11 cellular contexts compared by ENCODE assay signal in the genomic region with DNA sequence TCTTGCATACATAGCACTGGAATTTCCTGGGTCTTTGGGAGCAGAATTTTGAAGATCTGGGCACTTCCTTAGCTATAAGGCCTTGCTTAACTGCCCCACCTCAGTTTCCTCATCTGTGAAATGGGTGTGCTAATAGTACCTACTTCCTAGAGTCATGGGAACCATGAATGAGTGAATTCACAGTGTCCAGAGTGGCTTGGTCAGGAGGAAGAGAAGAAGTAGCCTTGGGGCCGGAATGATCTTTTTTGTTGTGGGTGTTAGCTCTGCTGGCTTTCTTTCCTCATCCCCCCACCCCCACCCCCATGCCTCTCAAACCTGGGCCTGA. TPM values are rescaled to one million over a fixed set of nuclear protein-coding genes. Genes with fewer than 3 reads are reported as not detected.
DNase-seq lines count a peak whose midpoint lies in the region; ATAC-seq, FAIRE-seq and TF ChIP-seq lines count a peak whose summit lies in the region.
"Had no signal": no experiment of that assay in that cellular context is flagged by ENCODE, and none has a peak within 500 bp of the region (broad histone marks: within the 10 kb centered on the region; RNA-seq: fewer than 3 reads in every experiment).

No MANE protein-coding gene starts in this region.

- WGBS in heart left ventricle, 4 donors: 50 to 72% (median 55%) methylated on average over 1 of the region's 1 CpG
- 63% methylated on average over 1 of the region's 1 CpG for WGBS in right cardiac atrium
- 50 to 71% methylated on average over 1 of the region's 1 CpG for WGBS in tibial nerve, 2 donors

- H3K9me3 ChIP-seq in heart left ventricle (no peaks in the 10 kb centered on the region), right cardiac atrium (ENCODE audit: control insufficient read depth, low read length) (no peaks in the 10 kb centered on the region), kidney (ENCODE audit: control insufficient read depth in 1 of 2, low read length in 2 of 2) (no peaks in the 10 kb centered on the region), tibial nerve (no peaks in the 10 kb centered on the region), Caco-2 (no peaks in the 10 kb centered on the region)

- peaks cover 36% of the 10 kb centered on the region for H3K36me3 Mint-ChIP-seq in activated CD8-positive, alpha-beta T cell treated with anti-CD3 and anti-CD28 coated beads for 36 hours (ENCODE audit: low read depth)
- peaks cover 22% of the 10 kb centered on the region for H3K36me3 Mint-ChIP-seq in Caco-2 (ENCODE audit: insufficient read depth, unreplicated experiment)

- H3K27ac ChIP-seq in heart left ventricle (peak overlapping the region in 11 of 12 donors; percentile 86 to 99 (median 97)), right cardiac atrium (ENCODE audit: low read length) (no peak overlapping the region), kidney (ENCODE audit: low read depth in 2 of 2, low read length in 2 of 2) (peak overlapping the region in 1 of 2 donors; percentile 91), tibial nerve (peak overlapping the region in 3 of 4 donors; percentile 90 to 95 (median 95))

- TF ChIP-seq CTCF in heart left ventricle (IDR thresholded peaks at IDR 0.05) (no peak), kidney (IDR thresholded peaks at IDR 0.05; ENCODE audit: borderline replicate concordance, extremely low read depth, insufficient read depth) (no peak), tibial nerve (IDR thresholded peaks at IDR 0.05) (no peak), Caco-2 (IDR thresholded peaks at IDR 0.05; ENCODE audit: insufficient read depth in 1 of 2, low read depth in 1 of 2, low read length in 1 of 2, severe bottlenecking in 1 of 2, unreplicated experiment in 1 of 2) (no peak)
- TF ChIP-seq CTCF in activated CD8-positive, alpha-beta T cell treated with anti-CD3 and anti-CD28 coated beads for 36 hours (IDR thresholded peaks at IDR 0.05): no peak

- H3K4me1 ChIP-seq in heart left ventricle (peaks cover 46 to 92% (median 84%) of the 10 kb centered on the region in 12 donors), right cardiac atrium (ENCODE audit: control insufficient read depth, insufficient read depth, low read length) (peaks cover 36% of the 10 kb centered on the region), kidney (ENCODE audit: control insufficient read depth in 1 of 2, insufficient read depth in 1 of 2, low read depth in 1 of 2, low read length in 2 of 2) (peaks cover 7 to 56% of the 10 kb centered on the region in 2 donors), tibial nerve (peaks cover 0 to 89% (median 69%) of the 10 kb centered on the region in 4 donors), Caco-2 (peaks cover 14% of the 10 kb centered on the region)

- TF ChIP-seq EP300 in tibial nerve (IDR thresholded peaks at IDR 0.05): no peak

- intact Hi-C loops in heart left ventricle (cut with DNase I): loop anchor here in 2 of 10 donors (5.0 kb wide), 1 partner anchor 39 kb away; no protein-coding TSS in a partner anchor
- intact Hi-C loops in right cardiac atrium (cut with DNase I): loop anchor here in 1 of 4 donors (5.0 kb wide), 1 partner anchor 39 kb away; no protein-coding TSS in a partner anchor
- intact Hi-C loops in activated CD8-positive, alpha-beta T cell treated with anti-CD3 and anti-CD28 coated beads for 36 hours (cut with micrococcal nuclease): no loop called here
- intact Hi-C loops in kidney (cut with DNase I): no loop called here
- intact Hi-C loops in Caco-2 (cut with micrococcal nuclease; ENCODE audit: unreplicated experiment): no loop called here

- peaks cover 69% of the 10 kb centered on the region for H3K4me1 Mint-ChIP-seq in activated CD8-positive, alpha-beta T cell treated with anti-CD3 and anti-CD28 coated beads for 36 hours (ENCODE audit: low read depth)
- H3K4me1 Mint-ChIP-seq in Caco-2 (ENCODE audit: low read depth, unreplicated experiment): peaks cover 11% of the 10 kb centered on the region

- ATAC-seq in heart left ventricle (no peak), right cardiac atrium (no peak), GM21576 (IDR thresholded peaks at IDR 0.05; ENCODE audit: unreplicated experiment) (no peak)
- no peak for ATAC-seq in activated CD8-positive, alpha-beta T cell treated with anti-CD3 and anti-CD28 coated beads for 36 hours
- ATAC-seq: left cardiac atrium had no signal

- FAIRE-seq in kidney (lab: Jason Lieb, UNC): no peak
- FAIRE-seq: bronchial epithelial cell had no signal

- no peaks in the 10 kb centered on the region for H3K27me3 ChIP-seq in heart left ventricle
- H3K27me3 ChIP-seq in right cardiac atrium (ENCODE audit: control insufficient read depth, insufficient read depth): no peaks in the 10 kb centered on the region
- H3K27me3 ChIP-seq in tibial nerve: no peaks in the 10 kb centered on the region
- H3K27me3 ChIP-seq in Caco-2 (replicated peaks; ENCODE audit: control insufficient read depth, insufficient read depth, low read length): no peaks in the 10 kb centered on the region

- CTCF ChIA-PET in activated CD8-positive, alpha-beta T cell treated with anti-CD3 and anti-CD28 coated beads for 36 hours (lab: Charles Lee): interaction anchor here (10.5 to 25.6 kb wide), 2 partner anchors 12 to 30 kb away, joined by 91 to 1222 read pairs; no protein-coding TSS in a partner anchor
- CTCF ChIA-PET in Caco-2 (lab: Charles Lee): interaction anchor here (0.5 to 0.6 kb wide), 2 partner anchors 19 to 33 kb away, joined by 3 to 4 read pairs; no protein-coding TSS in a partner anchor

- peak overlapping the region; percentile 95 for H3K27ac Mint-ChIP-seq in activated CD8-positive, alpha-beta T cell treated with anti-CD3 and anti-CD28 coated beads for 36 hours
- H3K27ac Mint-ChIP-seq in Caco-2 (ENCODE audit: unreplicated experiment): no peak overlapping the region

- H3K4me3 Mint-ChIP-seq in activated CD8-positive, alpha-beta T cell treated with anti-CD3 and anti-CD28 coated beads for 36 hours: peak overlapping the region; percentile 97
- H3K4me3 Mint-ChIP-seq in Caco-2 (ENCODE audit: unreplicated experiment): no peak overlapping the region

- no peaks in the 10 kb centered on the region for H3K27me3 Mint-ChIP-seq in activated CD8-positive, alpha-beta T cell treated with anti-CD3 and anti-CD28 coated beads for 36 hours
- no peaks in the 10 kb centered on the region for H3K27me3 Mint-ChIP-seq in Caco-2 (ENCODE audit: insufficient read depth, unreplicated experiment)

- H3K4me3 ChIP-seq in heart left ventricle (peak overlapping the region in 9 of 12 donors; percentile 62 to 98 (median 94)), right cardiac atrium (ENCODE audit: low read length) (no peak overlapping the region), kidney (ENCODE audit: low read length in 2 of 2) (peak overlapping the region; percentile 75 to 76), tibial nerve (peak overlapping the region in 3 of 4 donors; percentile 87 to 98 (median 91)), Caco-2 (ENCODE audit: low read depth, low read length) (no peak overlapping the region)

- BruUV-seq in Caco-2 (replicated peaks; lab: Mats Ljungman, UMichigan): no TSS peak

- no peak for DNase-seq in heart left ventricle
- no peak for DNase-seq in right cardiac atrium
- DNase-seq in activated CD8-positive, alpha-beta T cell treated with anti-CD3 and anti-CD28 coated beads for 36 hours: no peak
- no peak for DNase-seq in kidney
- no peak for DNase-seq in tibial nerve (ENCODE audit: low spot score in 2 of 2)
- no peak for DNase-seq in Caco-2
- DNase-seq in DMS79 treated with DMSO at 0.1 percent for 48 hours (lab: John Stamatoyannopoulos, UW): no peak
- DNase-seq: left cardiac atrium, SHP77 had no signal

- H3K9ac ChIP-seq in kidney (ENCODE audit: low read length in 2 of 2): peak overlapping the region in 1 of 2 donors; percentile 41

- H3K9me3 Mint-ChIP-seq in activated CD8-positive, alpha-beta T cell treated with anti-CD3 and anti-CD28 coated beads for 36 hours: no peaks in the 10 kb centered on the region
- H3K9me3 Mint-ChIP-seq in Caco-2 (ENCODE audit: unreplicated experiment): no peaks in the 10 kb centered on the region

- POLR2A ChIA-PET in activated CD8-positive, alpha-beta T cell treated with anti-CD3 and anti-CD28 coated beads for 36 hours (lab: Charles Lee): interaction anchor here (1.8 to 13.4 kb wide), 5 partner anchors 17 to 44 kb away, joined by 6 to 225 read pairs (median 30); no protein-coding TSS in a partner anchor
- POLR2A ChIA-PET in Caco-2 (lab: Charles Lee): no interaction called here

- TF ChIP-seq POLR2A in heart left ventricle (IDR thresholded peaks at IDR 0.05) (no peak), tibial nerve (IDR thresholded peaks at IDR 0.05) (no peak)

- H3K36me3 ChIP-seq in heart left ventricle: peaks cover 0 to 5% (median 0%) of the 10 kb centered on the region in 9 donors
- H3K36me3 ChIP-seq in kidney (ENCODE audit: control insufficient read depth in 1 of 2, insufficient read depth in 2 of 2, low read length in 2 of 2): no peaks in the 10 kb centered on the region
- H3K36me3 ChIP-seq in tibial nerve: no peaks in the 10 kb centered on the region
- H3K36me3 ChIP-seq in Caco-2 (ENCODE audit: control insufficient read depth, insufficient read depth, low read length): no peaks in the 10 kb centered on the region

RNA-seq across cellular contexts. Expression of a gene that starts 2.4 kb away (rescaled TPM):
- total RNA-seq in heart left ventricle (10 to 100 TPM; 35.8 to 76.7 (median 40.3) TPM), right cardiac atrium (10 to 100 TPM; 24.9 to 31.2 (median 29.2) TPM), kidney (35.0 TPM), tibial nerve (10 to 100 TPM; 21.4 to 79.8 (median 36.3) TPM), Caco-2 (2022) (15.6 and 16.1 TPM in 2 replicates)
- polyA plus RNA-seq in heart left ventricle (10 to 100 TPM; 11.3 to 16.8 TPM), right cardiac atrium (10.3 TPM), kidney (ENCODE audit: insufficient read depth, low read depth, low replicate concordance) (7.3 TPM)
- 10 to 100 TPM; 48.7 to 52.7 TPM for total RNA-seq in activated CD8-positive, alpha-beta T cell treated with anti-CD3 and anti-CD28 coated beads for 36 hours

RNA-seq across cellular contexts. Expression of a gene that starts 39.2 kb away (rescaled TPM):
- 10 to 100 TPM; 12.8 to 48.7 (median 23.7) TPM for total RNA-seq in heart left ventricle
- polyA plus RNA-seq in heart left ventricle: 10 to 100 TPM; 29.5 to 35.1 TPM
- total RNA-seq in right cardiac atrium: 10 to 100 TPM in 1 of 4 donors, 1 to 10 TPM in 3; 8.0 to 11.6 (median 8.8) TPM
- polyA plus RNA-seq in right cardiac atrium: 9.1 TPM
- 1 to 10 TPM; 1.2 to 1.7 TPM for total RNA-seq in activated CD8-positive, alpha-beta T cell treated with anti-CD3 and anti-CD28 coated beads for 36 hours
- 19.0 TPM for total RNA-seq in kidney
- 6.3 TPM for polyA plus RNA-seq in kidney (ENCODE audit: insufficient read depth, low read depth, low replicate concordance)
- total RNA-seq in tibial nerve: 10 to 100 TPM; 12.7 to 26.6 (median 18.3) TPM
- total RNA-seq in Caco-2 (2022): 14.9 and 17.2 TPM in 2 replicates

Comparison
In these comparisons a context has a peak if more than half of its experiments do, and no peak if none do; other contexts are left out.
1. H3K4me3 ChIP-seq: peak in heart left ventricle (9 of 12), kidney (2 of 2) and tibial nerve (3 of 4); none in right cardiac atrium (single experiment) and Caco-2 (single experiment).